8 cellular contexts compared by ENCODE assay signal in the genomic region with DNA sequence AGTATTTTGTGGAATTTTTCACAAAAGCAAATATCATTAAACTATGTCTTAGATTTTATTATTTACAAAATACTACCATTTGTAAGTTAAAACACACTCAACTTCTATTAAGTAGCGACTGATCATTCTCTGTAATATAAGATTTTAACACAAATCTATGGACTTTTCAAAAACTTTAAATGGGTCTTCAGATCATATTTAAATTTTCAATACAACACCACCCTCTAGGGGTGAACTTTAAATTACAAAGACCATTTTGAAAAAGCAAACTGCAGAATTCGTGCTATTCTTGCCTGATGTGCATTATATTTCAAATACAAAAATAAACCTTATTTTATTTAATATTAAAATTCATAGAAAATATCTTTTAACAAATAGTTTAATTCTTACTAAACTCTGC. TPM values are rescaled to one million over a fixed set of nuclear protein-coding genes. Genes with fewer than 3 reads are reported as not detected.
DNase-seq lines count a peak whose midpoint lies in the region; ATAC-seq, FAIRE-seq and TF ChIP-seq lines count a peak whose summit lies in the region.

No MANE protein-coding gene starts in this region.

- ATAC-seq in RWPE2 (ENCODE audit: low read depth), result no peak
- no peak for ATAC-seq in GM21360 (IDR thresholded peaks at IDR 0.05; ENCODE audit: unreplicated experiment)

- H3K4me1 ChIP-seq in RWPE2 (ENCODE audit: insufficient read depth, poor library complexity, severe bottlenecking) (no peaks in the 10 kb centered on the region), tibial artery (peaks cover 0 to 47% (median 11%) of the 10 kb centered on the region in 4 donors)

- peak; percentile 98 for FAIRE-seq in frontal cortex (lab: Jason Lieb, UNC)

- H3K9me3 ChIP-seq in RWPE2 (ENCODE audit: severe bottlenecking), result no peaks in the 10 kb centered on the region
- no peaks in the 10 kb centered on the region for H3K9me3 ChIP-seq in tibial artery

- H3K27me3 ChIP-seq in RWPE2 (ENCODE audit: insufficient read depth, poor library complexity, severe bottlenecking) (no peaks in the 10 kb centered on the region), tibial artery (no peaks in the 10 kb centered on the region)

- DNase-seq in SIG-M5 treated with dmso at 0.1 percent for 504 hours (lab: John Stamatoyannopoulos, UW; ENCODE audit: unreplicated experiment) (peak; percentile 49), SIG-M5 (lab: John Stamatoyannopoulos, UW) (no peak), RWPE2 (ENCODE audit: low spot score) (no peak), frontal cortex (ENCODE audit: low spot score in 2 of 2) (no peak), tibial artery (no peak), NCI-H2107 (lab: John Stamatoyannopoulos, UW) (no peak)
- DNase-seq in stimulated activated naive CD4-positive, alpha-beta T cell treated with Interleukin-2 at 50 U/mL for 16 hours (lab: John Stamatoyannopoulos, UW), result no peak

- H3K27ac ChIP-seq in RWPE2 (ENCODE audit: poor library complexity, severe bottlenecking) (no peak overlapping the region), tibial artery (peak overlapping the region in 1 of 2 donors; percentile 25)

- peak; percentile 72 for TF ChIP-seq CTCF in RWPE2 (IDR thresholded peaks at IDR 0.05; ENCODE audit: poor library complexity, severe bottlenecking)
- TF ChIP-seq CTCF in tibial artery (IDR thresholded peaks at IDR 0.05), result peak; percentile 43 to 56

- intact Hi-C loops in tibial artery (cut with DNase I; ENCODE audit: low total_unique reads), result loop anchor here (2.0 to 10.0 kb wide), 2 partner anchors 275 to 377 kb away; a partner anchor contains a TSS

- H3K4me3 ChIP-seq in RWPE2 (ENCODE audit: severe bottlenecking), result no peak overlapping the region
- H3K4me3 ChIP-seq in tibial artery, result no peak overlapping the region

- no peaks in the 10 kb centered on the region for H3K36me3 ChIP-seq in RWPE2 (ENCODE audit: low read depth)
- H3K36me3 ChIP-seq in tibial artery, result no peaks in the 10 kb centered on the region

RNA-seq across cellular contexts. Expression of a gene that starts 8.2 kb away (rescaled TPM):
- total RNA-seq in frontal cortex, result 83.2 TPM
